10 cellular contexts compared by ENCODE assay signal in genomic region chr12:110739894-110740293, GRCh38. TPM values are rescaled to one million over a fixed set of nuclear protein-coding genes. Genes with fewer than 3 reads are reported as not detected.
DNase-seq lines count a peak whose midpoint lies in the region; ATAC-seq and TF ChIP-seq lines count a peak whose summit lies in the region.
"Had no signal": no experiment of that assay in that cellular context is flagged by ENCODE, and none has a peak within 500 bp of the region (broad histone marks: within the 10 kb centered on the region; RNA-seq: fewer than 3 reads in every experiment).

No MANE protein-coding gene starts in this region.

- H3K4me3 ChIP-seq in PC-9 (peak overlapping the region; percentile 16; the same call in 1 of the 2 replicates), esophagus muscularis mucosa (peak overlapping the region; percentile 10 to 100 (median 88)), skeletal muscle satellite cell (ENCODE audit: low read length) (peak overlapping the region; percentile 48)

- BruUV-seq in PC-9 (replicated peaks; lab: Mats Ljungman, UMichigan), result no TSS peak

- intact Hi-C loops in PC-9 (cut with micrococcal nuclease; ENCODE audit: unreplicated experiment) (no loop called here), esophagus muscularis mucosa (cut with DNase I) (loop anchor here (5.0 kb wide), 1 partner anchor 147 kb away; no protein-coding TSS in a partner anchor)

- no peak for TF ChIP-seq POLR2A in esophagus muscularis mucosa (IDR thresholded peaks at IDR 0.05; ENCODE audit: low read depth)

- WGBS in esophagus muscularis mucosa, result 47% methylated on average over 3 of the region's 3 CpGs

- H3F3A ChIP-seq in PC-9 (ENCODE audit: insufficient read depth, low read depth), result peaks cover 15% of the 10 kb centered on the region; the same call in 1 of the 2 replicates

- H3K9me3 ChIP-seq in PC-9 (ENCODE audit: insufficient read depth, low read depth), result no peaks in the 10 kb centered on the region
- no peaks in the 10 kb centered on the region for H3K9me3 ChIP-seq in esophagus muscularis mucosa
- no peaks in the 10 kb centered on the region for H3K9me3 ChIP-seq in skeletal muscle satellite cell (replicated peaks; ENCODE audit: low read length)

- H3K36me3 ChIP-seq in PC-9 (ENCODE audit: low read depth) (peaks cover 15% of the 10 kb centered on the region), esophagus muscularis mucosa (peaks cover 0 to 11% (median 5%) of the 10 kb centered on the region in 4 donors), skeletal muscle satellite cell (ENCODE audit: insufficient read depth, low read length) (peaks cover 6% of the 10 kb centered on the region)

- peaks cover 82% of the 10 kb centered on the region for H3K79me2 ChIP-seq in PC-9 (ENCODE audit: low read depth)

- DNase-seq in GM13976 (ENCODE audit: low spot score) (peak; percentile 38), PC-9 (no peak), esophagus muscularis mucosa (ENCODE audit: extremely low spot score) (no peak), NCI-H2227 treated with DMSO at 0.1 percent for 48 hours (lab: John Stamatoyannopoulos, UW) (no peak), HPDE6-E6E7 (ENCODE audit: extremely low spot score) (no peak)
- DNase-seq: amygdala, RPMI8226 had no signal

- TF ChIP-seq CTCF in GM13976 (IDR thresholded peaks at IDR 0.05; ENCODE audit: borderline replicate concordance, control extremely low read depth, extremely low read depth, insufficient read depth, missing control alignments) (no peak), PC-9 (conservative IDR thresholded peaks at IDR 0.05) (no peak), esophagus muscularis mucosa (IDR thresholded peaks at IDR 0.05) (no peak)

- ATAC-seq in GM18873 (IDR thresholded peaks at IDR 0.05; ENCODE audit: low FRiP score, unreplicated experiment) (no peak), HG03342 (IDR thresholded peaks at IDR 0.05; ENCODE audit: unreplicated experiment) (no peak)

- no peaks in the 10 kb centered on the region for H3K9me2 ChIP-seq in PC-9 (ENCODE audit: insufficient read depth)

- H3K4me1 ChIP-seq in PC-9 (replicated peaks; ENCODE audit: insufficient read depth) (peaks cover 48% of the 10 kb centered on the region), esophagus muscularis mucosa (peaks cover 56 to 82% (median 67%) of the 10 kb centered on the region in 4 donors), skeletal muscle satellite cell (ENCODE audit: control insufficient read depth, insufficient read depth, low read length) (peaks cover 56% of the 10 kb centered on the region)

- no peak for TF ChIP-seq EP300 in esophagus muscularis mucosa (IDR thresholded peaks at IDR 0.05)

- H3K27ac ChIP-seq in PC-9, result no peak overlapping the region
- H3K27ac ChIP-seq in esophagus muscularis mucosa (replicated peaks in 1 of 4), result peak overlapping the region in 1 of 4 donors; percentile 8

- H3K27me3 ChIP-seq in PC-9 (ENCODE audit: insufficient read depth, low read depth) (no peaks in the 10 kb centered on the region), esophagus muscularis mucosa (no peaks in the 10 kb centered on the region), skeletal muscle satellite cell (ENCODE audit: control insufficient read depth, insufficient read depth, low read length) (no peaks in the 10 kb centered on the region)

- POLR2A ChIA-PET in PC-9 (lab: Charles Lee; ENCODE audit: unreplicated experiment), result no interaction called here

- CTCF ChIA-PET in PC-9 (lab: Charles Lee), result no interaction called here

- peaks cover 70% of the 10 kb centered on the region for H4K20me1 ChIP-seq in PC-9 (ENCODE audit: insufficient read depth)

- no peak overlapping the region for H2AFZ ChIP-seq in PC-9

- H3K9ac ChIP-seq in skeletal muscle satellite cell (ENCODE audit: low read depth, low read length), result peak overlapping the region; percentile 21

- H3K4me2 ChIP-seq in PC-9 (peak overlapping the region; percentile 85), skeletal muscle satellite cell (ENCODE audit: low read length) (peak overlapping the region; percentile 89)

- in situ Hi-C loops in GM13976 (cut with MboI; ENCODE audit: low sequenced_read_pairs, unreplicated experiment), result no loop called here

RNA-seq across cellular contexts. Expression of gene PPP1CC, which starts 2.8 kb away (rescaled TPM):
- total RNA-seq in PC-9 (2021), result 149 and 170 TPM in 2 replicates
- total RNA-seq in esophagus muscularis mucosa, result 100 to 1,000 TPM in 3 of 4 donors, 10 to 100 TPM in 1; 92.2 to 120 (median 101) TPM
- 90.0 and 96.8 TPM in 2 replicates for total RNA-seq in skeletal muscle satellite cell (2012; rRNA removed)

RNA-seq across cellular contexts. Expression of gene HVCN1, which starts 51.0 kb away (rescaled TPM):
- total RNA-seq in PC-9 (2021) (3.4 and 3.6 TPM in 2 replicates), esophagus muscularis mucosa (1 to 10 TPM; 5.4 to 8.9 (median 7.1) TPM)
- 0.51 and 1.1 TPM in 2 replicates for total RNA-seq in skeletal muscle satellite cell (2012; rRNA removed)

Comparison
In these comparisons a context has a peak if more than half of its experiments do, and no peak if none do; other contexts are left out.
1. H3K4me3 ChIP-seq: peak in every context shown above with its lines; median percentile 88 in esophagus muscularis mucosa; 48 in skeletal muscle satellite cell; 16 in PC-9.